Comparison of ENCODE assay signal across 1 cellular context in genomic region chr2:183195998-183196409, GRCh38.
A peak's percentile ranks its signal among the peaks of the same experiment; 100 is the strongest.
TF ChIP-seq lines count a peak whose summit lies in the region.

No MANE protein-coding gene starts in this region.

TF ChIP-seq in K562, 482 proteins besides CTCF, POLR2A, EP300 and RAD21 (continued from another document):
- TF ChIP-seq ZNF639 (CRISPR knock-in tag; conservative IDR thresholded peaks at IDR 0.05 in 1 of 2, IDR thresholded peaks at IDR 0.05 in 1 of 2) (peak in 1 of 2 experiments; percentile 72; a peak in 2 of 4 replicates), JUND (IDR thresholded peaks at IDR 0.05; ENCODE audit: borderline replicate concordance, low read depth, low read length) (0 out of 2 replicates have a peak, but pooled peaks have one; percentile 6), JUND (tag; IDR thresholded peaks at IDR 0.05; ENCODE audit: borderline replicate concordance, low read depth, low read length) (peak; percentile 32; the same call in 1 of the 3 replicates), ZNF551 (CRISPR knock-in tag; IDR thresholded peaks at IDR 0.05) (no peak), SOX6 (IDR thresholded peaks at IDR 0.05) (peak; percentile 94), ETV5 (CRISPR knock-in tag; IDR thresholded peaks at IDR 0.05; ENCODE audit: low read depth) (peak; percentile 68; the same call in 1 of the 2 replicates), CEBPB (tag; IDR thresholded peaks at IDR 0.05) (0 out of 2 replicates have a peak, but pooled peaks have one; percentile 16)
